ENCODE assay signal across 1 cellular context in genomic region chr17:18093616-18094408, GRCh38.
TF ChIP-seq lines count a peak whose summit lies in the region.

No MANE protein-coding gene starts in this region.

TF ChIP-seq in K562, 482 proteins besides CTCF, POLR2A, EP300 and RAD21:
- TF ChIP-seq TAF1 (IDR thresholded peaks at IDR 0.05; ENCODE audit: control insufficient read depth, extremely low read depth, insufficient read depth, low read length, severe bottlenecking) (no peak), E2F1 (CRISPR knock-in tag; IDR thresholded peaks at IDR 0.05) (no peak), NFIX (CRISPR knock-in tag; IDR thresholded peaks at IDR 0.05; ENCODE audit: low read depth) (peak; percentile 8; the same call in 1 of the 2 replicates), ZNF316 (IDR thresholded peaks at IDR 0.05) (peak; percentile 37; the same call in 1 of the 2 replicates), RB1 (IDR thresholded peaks at IDR 0.05; ENCODE audit: low read depth) (0 out of 2 replicates have a peak, but pooled peaks have one; percentile 11), PKNOX1 (IDR thresholded peaks at IDR 0.05) (peak; percentile 13; the same call in 1 of the 2 replicates), NFIC (IDR thresholded peaks at IDR 0.05) (peak; percentile 95), MEF2A (IDR thresholded peaks at IDR 0.05; ENCODE audit: control insufficient read depth, low read depth, low read length) (no peak), YY1 (IDR thresholded peaks at IDR 0.05; ENCODE audit: borderline replicate concordance in 1 of 3, control insufficient read depth in 1 of 3, extremely low read depth in 1 of 3, insufficient read depth in 3 of 3, insufficient read length in 1 of 3, insufficient replicate concordance in 2 of 3, low read depth in 1 of 3, low read length in 2 of 3) (peak in 1 of 3 experiments; percentile 50), CBX3 (IDR thresholded peaks at IDR 0.05; ENCODE audit: borderline replicate concordance in 1 of 2, low read length in 2 of 2) (no peak), NCOR1 (IDR thresholded peaks at IDR 0.05) (peak; percentile 26; the same call in 1 of the 2 replicates), BHLHE40 (IDR thresholded peaks at IDR 0.05; ENCODE audit: low read length) (peak; percentile 60; the same call in 1 of the 2 replicates)
- TF ChIP-seq, protein P1, sequence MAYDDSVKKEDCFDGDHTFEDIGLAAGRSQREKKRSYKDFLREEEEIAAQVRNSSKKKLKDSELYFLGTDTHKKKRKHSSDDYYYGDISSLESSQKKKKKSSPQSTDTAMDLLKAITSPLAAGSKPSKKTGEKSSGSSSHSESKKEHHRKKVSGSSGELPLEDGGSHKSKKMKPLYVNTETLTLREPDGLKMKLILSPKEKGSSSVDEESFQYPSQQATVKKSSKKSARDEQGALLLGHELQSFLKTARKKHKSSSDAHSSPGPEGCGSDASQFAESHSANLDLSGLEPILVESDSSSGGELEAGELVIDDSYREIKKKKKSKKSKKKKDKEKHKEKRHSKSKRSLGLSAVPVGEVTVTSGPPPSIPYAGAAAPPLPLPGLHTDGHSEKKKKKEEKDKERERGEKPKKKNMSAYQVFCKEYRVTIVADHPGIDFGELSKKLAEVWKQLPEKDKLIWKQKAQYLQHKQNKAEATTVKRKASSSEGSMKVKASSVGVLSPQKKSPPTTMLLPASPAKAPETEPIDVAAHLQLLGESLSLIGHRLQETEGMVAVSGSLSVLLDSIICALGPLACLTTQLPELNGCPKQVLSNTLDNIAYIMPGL (CRISPR knock-in tag; IDR thresholded peaks at IDR 0.05): no peak
- TF ChIP-seq, protein P2, sequence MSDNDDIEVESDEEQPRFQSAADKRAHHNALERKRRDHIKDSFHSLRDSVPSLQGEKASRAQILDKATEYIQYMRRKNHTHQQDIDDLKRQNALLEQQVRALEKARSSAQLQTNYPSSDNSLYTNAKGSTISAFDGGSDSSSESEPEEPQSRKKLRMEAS (CRISPR knock-in tag; IDR thresholded peaks at IDR 0.05): peak; percentile 26; the same call in 1 of the 2 replicates
- TF ChIP-seq, protein P3, sequence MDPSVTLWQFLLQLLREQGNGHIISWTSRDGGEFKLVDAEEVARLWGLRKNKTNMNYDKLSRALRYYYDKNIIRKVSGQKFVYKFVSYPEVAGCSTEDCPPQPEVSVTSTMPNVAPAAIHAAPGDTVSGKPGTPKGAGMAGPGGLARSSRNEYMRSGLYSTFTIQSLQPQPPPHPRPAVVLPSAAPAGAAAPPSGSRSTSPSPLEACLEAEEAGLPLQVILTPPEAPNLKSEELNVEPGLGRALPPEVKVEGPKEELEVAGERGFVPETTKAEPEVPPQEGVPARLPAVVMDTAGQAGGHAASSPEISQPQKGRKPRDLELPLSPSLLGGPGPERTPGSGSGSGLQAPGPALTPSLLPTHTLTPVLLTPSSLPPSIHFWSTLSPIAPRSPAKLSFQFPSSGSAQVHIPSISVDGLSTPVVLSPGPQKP (CRISPR knock-in tag; IDR thresholded peaks at IDR 0.05): no peak
TF ChIP-seq in K562: peak in this region for 9.
